ENCODE assay signal across 15 cellular contexts in the genomic region with DNA sequence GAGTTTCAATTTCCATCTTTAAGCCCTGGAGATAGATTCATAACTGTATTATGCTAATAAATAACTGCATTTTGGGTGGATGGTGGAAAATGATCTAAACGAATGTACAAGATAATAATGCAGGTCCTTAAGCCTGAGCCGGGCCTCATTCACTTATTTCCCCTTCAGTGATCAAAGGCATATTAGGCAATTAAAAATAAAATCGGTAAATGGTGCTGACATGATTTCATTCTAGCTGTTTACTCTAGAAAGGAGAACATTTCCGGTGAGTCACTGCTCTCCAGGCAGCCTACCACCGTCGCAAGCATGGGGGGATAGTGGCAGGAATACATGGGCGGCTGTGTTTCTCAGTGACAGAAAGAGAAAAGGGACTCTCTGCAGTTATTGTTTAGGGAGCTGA. TPM values are rescaled to one million over a fixed set of nuclear protein-coding genes. Genes with fewer than 3 reads are reported as not detected.
DNase-seq lines count a peak whose midpoint lies in the region; ATAC-seq and TF ChIP-seq lines count a peak whose summit lies in the region.
"Had no signal": no experiment of that assay in that cellular context is flagged by ENCODE, and none has a peak within 500 bp of the region (broad histone marks: within the 10 kb centered on the region; RNA-seq: fewer than 3 reads in every experiment).

No MANE protein-coding gene starts in this region.

- DNase-seq in COLO668 (lab: John Stamatoyannopoulos, UW; ENCODE audit: unreplicated experiment): peak; percentile 58
- DNase-seq in M059J (ENCODE audit: low read depth): peak; percentile 71
- peak; percentile 38 for DNase-seq in SHP77 treated with DMSO at 0.1 percent for 48 hours (lab: John Stamatoyannopoulos, UW)
- no peak for DNase-seq in foreskin keratinocyte
- DNase-seq in cardiac septum (ENCODE audit: low spot score): no peak
- DNase-seq in CD14-positive monocyte (ENCODE audit: low spot score): no peak
- DNase-seq: activated CD4-positive, CD25-positive, alpha-beta regulatory T cell treated with anti-CD3 and anti-CD28 coated beads, Interleukin-2, amount 50 U/mL, for 72 hours; lower lobe of right lung; NCI-H187 had no signal

- intact Hi-C loops in cardiac septum (cut with DNase I) (no loop called here), CD14-positive monocyte (cut with micrococcal nuclease) (no loop called here)

- TF ChIP-seq CTCF in foreskin keratinocyte (conservative IDR thresholded peaks at IDR 0.05) (no peak), CD14-positive monocyte (IDR thresholded peaks at IDR 0.05) (no peak)

- peaks cover 0 to 4% (median 0%) of the 10 kb centered on the region in 7 donors for H3K9me3 Mint-ChIP-seq in CD14-positive monocyte
- H3K9me3 Mint-ChIP-seq: activated T-helper 2 cell treated with anti-CD3 and anti-CD28 coated beads, Interferon-gamma antibody, Interleukin-2, Interleukin-4, amounts not matched to agents 10 μg/mL and 5 μg/mL and 100 μg/mL, durations not matched to agents 14 hours and 24 hours and 36 hours had no signal

- H3K36me3 Mint-ChIP-seq in CD14-positive monocyte: no peaks in the 10 kb centered on the region

- no peak overlapping the region for H3K27ac Mint-ChIP-seq in CD14-positive monocyte
- H3K27ac Mint-ChIP-seq: activated T-helper 2 cell treated with anti-CD3 and anti-CD28 coated beads, Interferon-gamma antibody, Interleukin-2, Interleukin-4, amounts not matched to agents 10 μg/mL and 5 μg/mL and 100 μg/mL, durations not matched to agents 14 hours and 24 hours and 36 hours had no signal

- H3K4me1 Mint-ChIP-seq in CD14-positive monocyte: no peaks in the 10 kb centered on the region

- H3K4me3 Mint-ChIP-seq in CD14-positive monocyte: no peak overlapping the region

- peaks cover 0 to 3% (median 0%) of the 10 kb centered on the region in 3 donors for H3K27me3 Mint-ChIP-seq in CD14-positive monocyte (ENCODE audit: low read depth in 3 of 3)

- no peak overlapping the region for H3K27ac ChIP-seq in foreskin keratinocyte
- H3K27ac ChIP-seq: lower lobe of right lung had no signal

- H3K27me3 ChIP-seq in foreskin keratinocyte: no peaks in the 10 kb centered on the region

- peak; percentile 26 for ATAC-seq in foreskin keratinocyte
- no peak for ATAC-seq in GM18511 (IDR thresholded peaks at IDR 0.05; ENCODE audit: unreplicated experiment)
- no peak for ATAC-seq in GM21737 (IDR thresholded peaks at IDR 0.05; ENCODE audit: unreplicated experiment)
- ATAC-seq: lower lobe of right lung had no signal

- H3K4me1 ChIP-seq in foreskin keratinocyte: no peaks in the 10 kb centered on the region

RNA-seq across cellular contexts. Expression of a gene that starts 58.3 kb away (rescaled TPM):
- not detected in 2 replicates for total RNA-seq in M059J (2014; rRNA removed; shearing (Covaris generic))
- total RNA-seq in foreskin keratinocyte: not detected in 2 replicates
- not detected in 2 replicates for polyA plus RNA-seq in foreskin keratinocyte
- total RNA-seq in cardiac septum: not detected
- polyA plus RNA-seq in CD14-positive monocyte: not detected
- total RNA-seq: activated T-helper 2 cell treated with anti-CD3 and anti-CD28 coated beads, Interferon-gamma antibody, Interleukin-2, Interleukin-4, amounts not matched to agents 10 μg/mL and 5 μg/mL and 100 μg/mL, durations not matched to agents 14 hours and 24 hours and 36 hours; chondrocyte; glomerular endothelial cell; lower lobe of right lung; subcutaneous adipose tissue had no signal

Comparison
In these comparisons a context has a peak if more than half of its experiments do, and no peak if none do; other contexts are left out.
1. DNase-seq: peak in COLO668 (single experiment), M059J (single experiment) and SHP77 treated with DMSO at 0.1 percent for 48 hours (single experiment); none in foreskin keratinocyte (0 of 2), cardiac septum (single experiment) and CD14-positive monocyte (single experiment).